In the genomic region with DNA sequence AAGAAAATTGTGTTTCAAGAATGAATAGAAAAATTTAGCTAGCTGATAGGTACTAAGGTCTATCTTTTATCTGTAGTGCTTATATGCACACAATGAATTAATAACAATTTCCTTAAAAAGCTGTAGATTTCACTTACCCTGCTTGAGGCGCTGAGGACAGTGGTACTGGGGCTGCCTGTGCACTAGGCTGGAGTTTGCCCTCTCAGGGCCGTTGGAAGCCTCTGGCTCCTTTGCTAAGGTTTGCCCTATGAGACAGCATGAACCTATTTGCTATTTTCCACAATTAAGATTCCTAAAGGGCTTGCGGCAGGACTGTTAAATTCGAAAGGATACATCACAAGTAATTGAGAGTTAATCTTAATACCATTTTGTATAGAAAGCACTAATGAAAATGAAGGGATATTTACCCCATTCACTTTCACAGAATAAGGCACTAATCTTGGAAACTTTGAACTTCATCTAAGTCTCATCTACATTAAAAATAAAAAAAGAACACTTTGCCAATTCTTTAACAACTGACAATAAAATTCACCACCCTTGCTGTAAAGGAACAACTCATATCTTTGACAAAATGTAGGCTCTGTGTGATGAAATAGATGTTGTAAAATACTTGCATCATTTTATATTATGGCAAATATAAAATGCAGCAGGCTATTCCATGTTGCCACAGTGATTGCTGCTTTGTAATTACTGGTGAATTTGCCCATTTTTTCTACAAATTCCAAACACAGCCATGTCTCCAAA, we compare ENCODE assay signal across 16 cellular contexts.
A peak's percentile ranks its signal among the peaks of the same experiment; 100 is the strongest.
DNase-seq lines count a peak whose midpoint lies in the region; ATAC-seq and TF ChIP-seq lines count a peak whose summit lies in the region.
"Had no signal": no experiment of that assay in that cellular context is flagged by ENCODE, and none has a peak within 500 bp of the region (broad histone marks: within the 10 kb centered on the region; RNA-seq: fewer than 3 reads in every experiment).

No MANE protein-coding gene starts in this region.

- H3K27me3 ChIP-seq in OCI-LY3 (ENCODE audit: low read depth, low read length) = no peaks in the 10 kb centered on the region
- no peaks in the 10 kb centered on the region for H3K27me3 ChIP-seq in SJCRH30

- H3K36me3 ChIP-seq in OCI-LY3 (replicated peaks; ENCODE audit: low read depth, low read length) = no peaks in the 10 kb centered on the region
- no peaks in the 10 kb centered on the region for H3K36me3 ChIP-seq in SJCRH30

- H3K4me1 Mint-ChIP-seq in memory B cell = peaks cover 17% of the 10 kb centered on the region
- H3K4me1 Mint-ChIP-seq: CD4-positive, alpha-beta memory T cell had no signal

- no peak for TF ChIP-seq CTCF in OCI-LY3 (IDR thresholded peaks at IDR 0.05; ENCODE audit: low read depth, low read length)

- DNase-seq in NOMO-1 treated with DMSO at 0.1 percent for 48 hours (lab: John Stamatoyannopoulos, UW; ENCODE audit: unreplicated experiment) = peak; percentile 45
- DNase-seq in NOMO-1 treated with dmso at 0.1 percent for 144 hours (lab: John Stamatoyannopoulos, UW; ENCODE audit: unreplicated experiment) = no peak
- DNase-seq in memory B cell (ENCODE audit: low spot score in 2 of 2) = no peak
- no peak for DNase-seq in SJCRH30
- DNase-seq in NCI-H345 (lab: John Stamatoyannopoulos, UW) = no peak
- no peak for DNase-seq in AML-193 (lab: John Stamatoyannopoulos, UW)
- DNase-seq: C1 segment of cervical spinal cord; CD4-positive, alpha-beta memory T cell; DMS79; EL; GOT3; H9; IMR-90 had no signal

- H3K4me2 ChIP-seq in OCI-LY3 (ENCODE audit: low read length) = peak overlapping the region; percentile 53

- peak overlapping the region; percentile 65 for H3K27ac Mint-ChIP-seq in memory B cell
- H3K27ac Mint-ChIP-seq: CD4-positive, alpha-beta memory T cell had no signal

- ATAC-seq in memory B cell (ENCODE audit: low read depth) (no peak), HG02610 (IDR thresholded peaks at IDR 0.05; ENCODE audit: unreplicated experiment) (no peak)

- H3K4me3 Mint-ChIP-seq in memory B cell = no peak overlapping the region
- H3K4me3 Mint-ChIP-seq: CD4-positive, alpha-beta memory T cell; H9 had no signal

- H3K27me3 Mint-ChIP-seq in memory B cell = no peaks in the 10 kb centered on the region

- H3K9me3 Mint-ChIP-seq in memory B cell = peaks cover 2% of the 10 kb centered on the region
- H3K9me3 Mint-ChIP-seq: CD4-positive, alpha-beta memory T cell; H9 had no signal

- H4K20me1 ChIP-seq in OCI-LY3 (ENCODE audit: insufficient read depth, low read length) = no peaks in the 10 kb centered on the region

- H3K79me2 ChIP-seq in OCI-LY3 (ENCODE audit: low read length) = no peaks in the 10 kb centered on the region

- no peak overlapping the region for H2AFZ ChIP-seq in OCI-LY3 (ENCODE audit: low read depth, low read length)

- H3K9me3 ChIP-seq in OCI-LY3 (ENCODE audit: insufficient read depth, low read length) (no peaks in the 10 kb centered on the region), SJCRH30 (replicated peaks) (no peaks in the 10 kb centered on the region)

- H3K4me3 ChIP-seq in OCI-LY3 (ENCODE audit: low read length) (no peak overlapping the region; the same call in 1 of the 2 replicates), SJCRH30 (no peak overlapping the region)

- H3K36me3 Mint-ChIP-seq in memory B cell = no peaks in the 10 kb centered on the region
- H3K36me3 Mint-ChIP-seq: CD4-positive, alpha-beta memory T cell had no signal

- peak overlapping the region; percentile 54 for H3K27ac ChIP-seq in OCI-LY3 (ENCODE audit: low read length)
- no peak overlapping the region for H3K27ac ChIP-seq in SJCRH30
- H3K27ac ChIP-seq: 22Rv1 had no signal

- peak overlapping the region; percentile 6; the same call in 1 of the 2 replicates for H3K9ac ChIP-seq in OCI-LY3 (ENCODE audit: low read length)

- H3K4me1 ChIP-seq in OCI-LY3 (ENCODE audit: low read length) = peaks cover 42% of the 10 kb centered on the region
- no peaks in the 10 kb centered on the region for H3K4me1 ChIP-seq in SJCRH30
